Comparison of ENCODE assay signal across 11 cellular contexts in genomic region chr10:62056660-62057059, GRCh38.
DNase-seq lines count a peak whose midpoint lies in the region; ATAC-seq and TF ChIP-seq lines count a peak whose summit lies in the region.
"Had no signal": no experiment of that assay in that cellular context is flagged by ENCODE, and none has a peak within 500 bp of the region (broad histone marks: within the 10 kb centered on the region; RNA-seq: fewer than 3 reads in every experiment).

No MANE protein-coding gene starts in this region.

- H4K20me1 ChIP-seq in GM23338 (replicated peaks; ENCODE audit: insufficient read depth) (no peaks in the 10 kb centered on the region), H9 (ENCODE audit: control insufficient read depth, insufficient read depth, insufficient read length) (no peaks in the 10 kb centered on the region)

- intact Hi-C loops in body of pancreas (cut with DNase I) = no loop called here

- no peak overlapping the region for H3T11ph ChIP-seq in H9 (ENCODE audit: low read length)

- H3K14ac ChIP-seq in H9 (ENCODE audit: insufficient read depth, low read length) = no peak overlapping the region

- H2AFZ ChIP-seq in GM23338 = peak overlapping the region; percentile 19; the same call in 1 of the 2 replicates
- no peak overlapping the region for H2AFZ ChIP-seq in H9 (ENCODE audit: low read length)

- no peak for TF ChIP-seq POLR2A in body of pancreas (IDR thresholded peaks at IDR 0.05)

- H2BK5ac ChIP-seq in H9 (ENCODE audit: insufficient read length, low read length) = no peak overlapping the region

- H3K4me3 ChIP-seq in GM23338 (no peak overlapping the region), duodenal mucosa (ENCODE audit: low read depth in 1 of 2, low read length in 2 of 2) (peak overlapping the region in 1 of 2 donors; percentile 10), body of pancreas (no peak overlapping the region)
- H3K4me3 ChIP-seq: SJSA1 had no signal

- H4K5ac ChIP-seq in H9 (ENCODE audit: insufficient read length, low read depth, low read length) = no peak overlapping the region

- no peaks in the 10 kb centered on the region for H3K36me3 Mint-ChIP-seq in GM23338 (ENCODE audit: low read depth)
- peaks cover 84% of the 10 kb centered on the region for H3K36me3 Mint-ChIP-seq in osteocyte (ENCODE audit: unreplicated experiment)
- H3K36me3 Mint-ChIP-seq in H9 (ENCODE audit: insufficient read depth in 1 of 3, low read depth in 3 of 3) = no peaks in the 10 kb centered on the region; a peak in 1 of 7 replicates

- ATAC-seq in GM23338 (no peak), body of pancreas (no peak), GM21390 (IDR thresholded peaks at IDR 0.05; ENCODE audit: unreplicated experiment) (no peak)

- no peak overlapping the region for H2BK20ac ChIP-seq in H9 (ENCODE audit: low read depth, low read length, poor library complexity, severe bottlenecking)

- no peak overlapping the region for H3K4ac ChIP-seq in H9 (ENCODE audit: low read depth, low read length)

- H3K79me1 ChIP-seq in H9 (ENCODE audit: insufficient read depth, low read depth, low read length, poor library complexity, severe bottlenecking) = no peaks in the 10 kb centered on the region

- no peak overlapping the region for H2AK5ac ChIP-seq in H9 (ENCODE audit: insufficient read length, low read length)

- H3K27me3 ChIP-seq in GM23338 (ENCODE audit: insufficient read depth) = no peaks in the 10 kb centered on the region
- H3K27me3 ChIP-seq in duodenal mucosa (ENCODE audit: control insufficient read depth in 1 of 2, insufficient read depth in 2 of 2, low read length in 2 of 2) = no peaks in the 10 kb centered on the region
- no peaks in the 10 kb centered on the region for H3K27me3 ChIP-seq in H9 (ENCODE audit: insufficient read depth, low read length)
- no peaks in the 10 kb centered on the region for H3K27me3 ChIP-seq in body of pancreas
- H3K27me3 ChIP-seq: SJSA1 had no signal

- H3K9me3 ChIP-seq in duodenal mucosa (ENCODE audit: control insufficient read depth in 1 of 2, low read length in 2 of 2) (no peaks in the 10 kb centered on the region), H9 (ENCODE audit: control insufficient read depth, low read depth, low read length) (no peaks in the 10 kb centered on the region), body of pancreas (no peaks in the 10 kb centered on the region)
- H3K9me3 ChIP-seq: SJSA1 had no signal

- peaks cover 20% of the 10 kb centered on the region for H3K9me2 ChIP-seq in GM23338 (ENCODE audit: insufficient read depth)

- no peak overlapping the region for H2BK15ac ChIP-seq in H9 (ENCODE audit: low read depth, low read length)

- DNase-seq in GM23338 (ENCODE audit: low spot score) = no peak
- no peak for DNase-seq in osteocyte (ENCODE audit: extremely low spot score, unreplicated experiment)
- DNase-seq in H9 = no peak
- DNase-seq in body of pancreas = no peak
- no peak for DNase-seq in SKM-1 treated with dmso at 0.1 percent for 144 hours (lab: John Stamatoyannopoulos, UW; ENCODE audit: unreplicated experiment)
- DNase-seq: activated effector memory CD4-positive, alpha-beta T cell treated with Interleukin-2 at 50 U/mL for 16 hours; NCI-H2029 had no signal

- H3K4me1 Mint-ChIP-seq in GM23338 (peaks cover 3% of the 10 kb centered on the region), osteocyte (ENCODE audit: unreplicated experiment) (peaks cover 95% of the 10 kb centered on the region), H9 (peaks cover 2% of the 10 kb centered on the region in 2 experiments; a peak in 3 of 4 replicates)

- no peak overlapping the region for H3K18ac ChIP-seq in H9 (ENCODE audit: insufficient read length, low read depth, low read length)

- H3K23ac ChIP-seq in H9 (ENCODE audit: insufficient read length, low read depth, low read length) = no peak overlapping the region

- H3K36me3 ChIP-seq in GM23338 (ENCODE audit: insufficient read depth) = no peaks in the 10 kb centered on the region
- peaks cover 19 to 23% of the 10 kb centered on the region in 2 donors for H3K36me3 ChIP-seq in duodenal mucosa (ENCODE audit: control insufficient read depth in 1 of 2, insufficient read depth in 2 of 2, low read length in 2 of 2)
- H3K36me3 ChIP-seq in body of pancreas (replicated peaks in 1 of 2; ENCODE audit: insufficient read depth in 1 of 2, low read depth in 2 of 2) = no peaks in the 10 kb centered on the region

- H3K4me2 ChIP-seq in GM23338 (no peak overlapping the region), H9 (ENCODE audit: insufficient read depth, insufficient read length, low read length) (no peak overlapping the region)

- no peak overlapping the region for H2BK12ac ChIP-seq in H9 (ENCODE audit: insufficient read length, low read depth, low read length)

- H3F3A ChIP-seq in GM23338 (replicated peaks; ENCODE audit: low read depth) = no peaks in the 10 kb centered on the region

- H3K23me2 ChIP-seq in H9 (ENCODE audit: insufficient read length, low read depth, low read length, poor library complexity, severe bottlenecking) = no peaks in the 10 kb centered on the region

- no peak overlapping the region for H4K8ac ChIP-seq in H9 (replicated peaks; ENCODE audit: insufficient read length, low read depth, low read length)

- no peak overlapping the region for H3K56ac ChIP-seq in H9 (ENCODE audit: insufficient read length, low read depth, low read length)

- TF ChIP-seq CTCF in 22Rv1 (IDR thresholded peaks at IDR 0.05) (no peak), GM23338 (conservative IDR thresholded peaks at IDR 0.05; ENCODE audit: low read depth in 2 of 2) (no peak), osteocyte (IDR thresholded peaks at IDR 0.05) (no peak), H9 (conservative IDR thresholded peaks at IDR 0.05) (no peak), body of pancreas (IDR thresholded peaks at IDR 0.05) (no peak)

- H3K27ac ChIP-seq in 22Rv1 (0 out of 2 replicates have a peak overlapping the region, but pooled peaks have one; percentile 17), GM23338 (ENCODE audit: low read depth) (no peak overlapping the region), duodenal mucosa (ENCODE audit: low read depth, low read length) (peak overlapping the region; percentile 41), H9 (ENCODE audit: insufficient read length, low read depth, low read length) (no peak overlapping the region), body of pancreas (peak overlapping the region in 2 of 4 donors; percentile 6 to 50)
- H3K27ac ChIP-seq: SJSA1 had no signal

- H3K9ac ChIP-seq in duodenal mucosa (ENCODE audit: low read depth in 1 of 2, low read length in 2 of 2) (no peak overlapping the region), H9 (ENCODE audit: extremely low read depth, insufficient read length, low read length) (no peak overlapping the region)

- no peak overlapping the region for H4K91ac ChIP-seq in H9 (ENCODE audit: insufficient read length, low read depth, low read length)

- H3K4me1 ChIP-seq in GM23338 (ENCODE audit: insufficient read depth) = peaks cover 10% of the 10 kb centered on the region
- H3K4me1 ChIP-seq in duodenal mucosa (ENCODE audit: control insufficient read depth in 1 of 2, insufficient read depth in 2 of 2, low read length in 2 of 2) = peaks cover 34 to 66% of the 10 kb centered on the region in 2 donors
- no peaks in the 10 kb centered on the region for H3K4me1 ChIP-seq in H9 (ENCODE audit: insufficient read depth, low read length)
- peaks cover 27% of the 10 kb centered on the region for H3K4me1 ChIP-seq in body of pancreas

- H3K9me3 Mint-ChIP-seq in GM23338 (no peaks in the 10 kb centered on the region), osteocyte (ENCODE audit: unreplicated experiment) (peaks cover under 1% of the 10 kb centered on the region), H9 (no peaks in the 10 kb centered on the region)

- no CpG with 5 or more reads among the region's 2 CpGs for WGBS in H9 (ENCODE audit: extremely low coverage, insufficient read length, low lambda C conversion rate)
- 67 to 92% methylated on average over 2 of the region's 2 CpGs for WGBS in body of pancreas, 2 donors

- H3K27me3 Mint-ChIP-seq in GM23338 (ENCODE audit: insufficient read depth, low read depth, poor library complexity) = peaks cover 3% of the 10 kb centered on the region
- no peaks in the 10 kb centered on the region for H3K27me3 Mint-ChIP-seq in osteocyte (ENCODE audit: unreplicated experiment)
- no peaks in the 10 kb centered on the region for H3K27me3 Mint-ChIP-seq in H9 (ENCODE audit: low read depth)

- no peak overlapping the region for H2BK120ac ChIP-seq in H9 (ENCODE audit: low read depth, low read length, poor library complexity, severe bottlenecking)

- H3K79me2 ChIP-seq in GM23338 (replicated peaks; ENCODE audit: insufficient read depth) (no peaks in the 10 kb centered on the region), H9 (ENCODE audit: insufficient read depth, low read length) (no peaks in the 10 kb centered on the region)

- H3K4me3 Mint-ChIP-seq in GM23338 (no peak overlapping the region), osteocyte (ENCODE audit: unreplicated experiment) (no peak overlapping the region), H9 (no peak overlapping the region)

- H3K27ac Mint-ChIP-seq in GM23338 (no peak overlapping the region), osteocyte (ENCODE audit: unreplicated experiment) (peak overlapping the region; percentile 82), H9 (no peak overlapping the region)

TF ChIP-seq in GM23338, 12 proteins besides CTCF, POLR2A, EP300 and RAD21 (continues in another document):
- TF ChIP-seq ZNF114 (CRISPR knock-in tag; IDR thresholded peaks at IDR 0.05) (no peak), REST (IDR thresholded peaks at IDR 0.05; ENCODE audit: unreplicated experiment) (no peak)

Comparison
In these comparisons a context has a peak if more than half of its experiments do, and no peak if none do; other contexts are left out.
1. H3K27ac ChIP-seq: peak in 22Rv1 (single experiment) and duodenal mucosa (single experiment); none in GM23338 (single experiment) and H9 (single experiment).